ENCODE assay signal across 9 cellular contexts in genomic region chr18:5600376-5601071, GRCh38. TPM values are rescaled to one million over a fixed set of nuclear protein-coding genes. Genes with fewer than 3 reads are reported as not detected.
A peak's percentile ranks its signal among the peaks of the same experiment; 100 is the strongest.
DNase-seq lines count a peak whose midpoint lies in the region; ATAC-seq, FAIRE-seq and TF ChIP-seq lines count a peak whose summit lies in the region.
"Had no signal": no experiment of that assay in that cellular context is flagged by ENCODE, and none has a peak within 500 bp of the region (broad histone marks: within the 10 kb centered on the region; RNA-seq: fewer than 3 reads in every experiment).

No MANE protein-coding gene starts in this region.

- no peak for TF ChIP-seq EP300 in A549 (IDR thresholded peaks at IDR 0.05)

- H3K4me1 ChIP-seq in A549 (no peaks in the 10 kb centered on the region), GM23248 (ENCODE audit: insufficient read depth) (no peaks in the 10 kb centered on the region)

- no peaks in the 10 kb centered on the region for H4K20me1 ChIP-seq in GM23248 (ENCODE audit: insufficient read depth)

- no peak overlapping the region for H2AFZ ChIP-seq in GM23248

- H3K27me3 ChIP-seq in GM23248 (replicated peaks; ENCODE audit: insufficient read depth): no peaks in the 10 kb centered on the region; the same call in 1 of the 2 replicates

- H3K4me3 ChIP-seq in A549: no peak overlapping the region
- H3K4me3 ChIP-seq in GM23248: no peak overlapping the region

- CTCF ChIA-PET in A549 (lab: Yijun Ruan, JAX): interaction anchor here (0.5 kb wide), 1 partner anchor 316 kb away, joined by 3 read pairs; no protein-coding TSS in a partner anchor

- no peaks in the 10 kb centered on the region for H3K36me3 ChIP-seq in GM23248 (ENCODE audit: low read depth)

- TF ChIP-seq POLR2A in A549 (IDR thresholded peaks at IDR 0.05; ENCODE audit: low read length): no peak
- TF ChIP-seq POLR2A in GM18505 (IDR thresholded peaks at IDR 0.05; ENCODE audit: borderline replicate concordance, extremely low read depth, insufficient read depth, insufficient read length): no peak

- 23% methylated on average over 4 of the region's 4 CpGs for WGBS in A549 (ENCODE audit: missing lambda C conversion rate)
- WGBS in GM23248 (ENCODE audit: low coverage in 1 of 2, low lambda C conversion rate in 2 of 2, missing lambda C conversion rate in 2 of 2), 2 experiments: 45 to 46% methylated on average over 4 of the region's 4 CpGs

- H3K4me2 ChIP-seq in A549 (no peak overlapping the region), GM23248 (ENCODE audit: unreplicated experiment) (no peak overlapping the region)

- no peak overlapping the region for H3K27ac ChIP-seq in A549
- H3K27ac ChIP-seq in GM23248: no peak overlapping the region

- no peaks in the 10 kb centered on the region for H3K9me2 ChIP-seq in GM23248 (ENCODE audit: insufficient read depth)

- H3K79me2 ChIP-seq in GM23248 (ENCODE audit: insufficient read depth): no peaks in the 10 kb centered on the region

- no peak overlapping the region for H3K9ac ChIP-seq in GM23248

- TF ChIP-seq RAD21 in A549 (conservative IDR thresholded peaks at IDR 0.05 in 1 of 2, IDR thresholded peaks at IDR 0.05 in 1 of 2): peak; percentile 49 to 58; a peak in 4 of 5 replicates

- in situ Hi-C loops in GM23248 (cut with MboI): no loop called here

- TF ChIP-seq CTCF in A549 (IDR thresholded peaks at IDR 0.05): peak; percentile 40; the same call in 2 of the 3 replicates

- H3K9me3 ChIP-seq in A549: no peaks in the 10 kb centered on the region
- no peaks in the 10 kb centered on the region for H3K9me3 ChIP-seq in GM23248 (ENCODE audit: low read depth)

- DNase-seq in A549 (ENCODE audit: low read depth in 1 of 2, low spot score in 1 of 2) (no peak), GM23248 (peak; percentile 46), RCC 7860 (ENCODE audit: low spot score) (no peak), glomerular visceral epithelial cell (ENCODE audit: extremely low spot score) (peak; percentile 48), amniotic stem cell (lab: John Stamatoyannopoulos, UW) (no peak), COLO668 (lab: John Stamatoyannopoulos, UW; ENCODE audit: unreplicated experiment) (no peak)
- DNase-seq: central memory CD4-positive, alpha-beta T cell had no signal

- no peaks in the 10 kb centered on the region for H3F3A ChIP-seq in GM23248 (ENCODE audit: insufficient read depth)

- FAIRE-seq in A549 (lab: Jason Lieb, UNC) (no peak), RCC 7860 (lab: Jason Lieb, UNC) (peak; percentile 52)

- POLR2A ChIA-PET in A549 (lab: Yijun Ruan, JAX): no interaction called here

- no peak for ATAC-seq in A549
- ATAC-seq in HG03139 (IDR thresholded peaks at IDR 0.05; ENCODE audit: unreplicated experiment): no peak
- no peak for ATAC-seq in GM18505 (IDR thresholded peaks at IDR 0.05; ENCODE audit: unreplicated experiment)

TF ChIP-seq in A549, 52 proteins besides CTCF, POLR2A, EP300 and RAD21:
- no peak for TF ChIP-seq CBX2 (IDR thresholded peaks at IDR 0.05; ENCODE audit: borderline replicate concordance, low read depth)
- no peak for TF ChIP-seq HMGXB4 (CRISPR knock-in tag; IDR thresholded peaks at IDR 0.05; ENCODE audit: borderline replicate concordance)
- no peak for TF ChIP-seq HEYL (CRISPR knock-in tag; IDR thresholded peaks at IDR 0.05)
- no peak for TF ChIP-seq ESRRA (IDR thresholded peaks at IDR 0.05; ENCODE audit: borderline replicate concordance, low read length)
- TF ChIP-seq MYC (IDR thresholded peaks at IDR 0.05; ENCODE audit: borderline replicate concordance, low read length): no peak
- TF ChIP-seq CEBPB (IDR thresholded peaks at IDR 0.05): no peak
- no peak for TF ChIP-seq NFE2L2 (conservative IDR thresholded peaks at IDR 0.05; ENCODE audit: low read length)
- TF ChIP-seq TP53 (CRISPR knock-in tag; IDR thresholded peaks at IDR 0.05): no peak
- no peak for TF ChIP-seq ZC3H11A (IDR thresholded peaks at IDR 0.05)
- TF ChIP-seq GATA3 (IDR thresholded peaks at IDR 0.05; ENCODE audit: borderline replicate concordance): no peak
- no peak for TF ChIP-seq ZSCAN20 (CRISPR knock-in tag; IDR thresholded peaks at IDR 0.05)
- no peak for TF ChIP-seq KDM1A (IDR thresholded peaks at IDR 0.05; ENCODE audit: low read depth)
- no peak for TF ChIP-seq ZFP36 (IDR thresholded peaks at IDR 0.05; ENCODE audit: borderline replicate concordance, partially characterized antibody)
- no peak for TF ChIP-seq RARB (CRISPR knock-in tag; IDR thresholded peaks at IDR 0.05)
- no peak for TF ChIP-seq ZNF302 (CRISPR knock-in tag; IDR thresholded peaks at IDR 0.05)
- no peak for TF ChIP-seq USF2 (IDR thresholded peaks at IDR 0.05)
- no peak for TF ChIP-seq REST (IDR thresholded peaks at IDR 0.05)
- TF ChIP-seq BHLHE40 (IDR thresholded peaks at IDR 0.05; ENCODE audit: low read depth, low read length): no peak
- TF ChIP-seq FOSB (CRISPR knock-in tag; IDR thresholded peaks at IDR 0.05): no peak
TF ChIP-seq in A549: peak in this region for 0.

RNA-seq across cellular contexts. Expression of gene EPB41L3, which starts 56.7 kb away (rescaled TPM):
- 0.90 and 1.00 TPM in 2 replicates for polyA plus RNA-seq in A549 (2011; rRNA removed)
- polyA plus RNA-seq in A549 (2012; cell fraction: cytosol; rRNA removed): 0.83 and 1.5 TPM in 2 replicates
- 0.47 and 0.78 TPM in 2 replicates for polyA plus RNA-seq in A549 (2012; cell fraction: nucleus; rRNA removed)
- polyA plus RNA-seq in A549 (2017; fragmentation: RNase III; extraction: RNeasy Plus Mini Kit Qiagen cat#74134 plus additional on column Dnase treatment): 0.37 to 0.46 TPM (median 0.37 TPM) in 3 replicates
- 2.4 TPM in 2 replicates for polyA minus RNA-seq in A549 (2011; rRNA and poly(A)+ RNA removed)
- 19.2 and 22.2 TPM in 2 replicates for total RNA-seq in GM23248 (2014; rRNA removed; shearing (Covaris generic))
- polyA plus RNA-seq in GM23248 (2016; fragmentation: Nextera tagmentation; extraction: Ambion mirVana): 19.2 and 20.8 TPM in 2 replicates

Comparison
In these comparisons a context has a peak if more than half of its experiments do, and no peak if none do; other contexts are left out.
1. DNase-seq: peak in GM23248 (single experiment) and glomerular visceral epithelial cell (single experiment); none in A549 (0 of 2), RCC 7860 (single experiment), amniotic stem cell (single experiment) and COLO668 (single experiment).